ENCODE assay signal across 1 cellular context in the genomic region with DNA sequence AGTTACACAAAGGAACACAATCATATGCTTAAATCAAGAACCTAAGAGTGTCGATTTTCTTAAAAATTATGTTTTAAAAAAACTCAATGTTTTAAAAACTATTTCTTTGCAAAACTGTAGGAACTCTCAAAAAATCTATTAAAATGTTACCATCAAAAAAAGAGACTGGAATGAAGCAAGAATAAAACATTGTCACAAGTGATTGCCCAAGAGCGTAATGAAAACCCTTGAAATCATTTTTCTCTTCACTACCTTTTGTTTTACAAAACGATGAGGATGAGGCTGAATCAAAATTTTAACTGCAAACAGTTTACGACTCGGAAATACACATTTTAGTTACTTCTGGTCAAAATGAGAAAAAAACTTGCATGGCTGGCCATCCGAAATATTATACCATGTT.
A peak's percentile ranks its signal among the peaks of the same experiment; 100 is the strongest.
TF ChIP-seq lines count a peak whose summit lies in the region.

No MANE protein-coding gene starts in this region.

TF ChIP-seq in HepG2, 621 proteins besides CTCF, POLR2A, EP300 and RAD21:
- TF ChIP-seq CEBPB (IDR thresholded peaks at IDR 0.05; ENCODE audit: borderline replicate concordance, low read depth, low read length) (peak; percentile 24; the same call in 1 of the 2 replicates), ZNF83 (CRISPR knock-in tag; IDR thresholded peaks at IDR 0.05; ENCODE audit: borderline replicate concordance) (no peak)
TF ChIP-seq in HepG2: peak in this region for 1.
